Comparison of ENCODE assay signal across 10 cellular contexts in the genomic region with DNA sequence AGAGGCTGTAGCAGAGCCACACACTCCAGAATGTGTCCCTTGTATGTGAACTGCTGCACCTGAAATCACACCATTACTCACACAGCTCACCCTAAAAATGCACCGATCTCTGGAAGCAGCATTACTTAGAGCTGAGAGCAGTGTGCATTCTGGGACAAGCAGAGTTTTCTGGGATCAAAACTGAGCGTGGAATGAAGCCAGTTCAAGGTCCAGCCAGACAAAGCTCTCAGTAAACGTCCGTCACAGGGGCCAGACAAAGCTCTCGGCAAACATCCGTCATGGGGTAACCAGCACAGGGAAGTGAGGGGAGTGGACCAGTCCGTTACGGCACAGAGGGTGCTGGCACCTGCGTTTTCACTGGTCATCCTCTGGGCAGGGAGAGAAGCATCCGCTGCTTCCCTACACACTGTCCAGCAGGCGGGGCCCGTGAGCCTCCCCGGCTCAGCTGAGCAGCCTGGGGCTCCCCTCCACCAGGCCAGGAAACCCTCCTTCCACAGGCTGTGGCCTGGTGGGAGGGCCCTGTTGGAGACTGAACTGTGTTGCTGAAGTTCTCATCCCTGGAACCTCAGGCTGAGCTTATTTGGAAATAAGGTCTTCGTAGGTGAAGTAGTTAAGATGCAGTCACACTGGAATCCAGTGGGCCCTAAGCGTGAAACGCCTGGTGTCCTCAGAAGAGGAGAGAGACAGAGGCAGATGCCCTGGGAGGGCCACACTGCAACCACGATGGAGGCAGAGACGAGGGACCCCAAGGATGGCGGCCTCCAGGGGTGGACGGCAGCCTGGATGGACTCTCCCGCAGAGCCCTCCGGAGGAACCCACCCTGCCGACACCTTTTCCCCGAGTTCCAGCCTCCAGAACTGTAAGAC.
DNase-seq lines count a peak whose midpoint lies in the region; ATAC-seq, FAIRE-seq and TF ChIP-seq lines count a peak whose summit lies in the region.
"Had no signal": no experiment of that assay in that cellular context is flagged by ENCODE, and none has a peak within 500 bp of the region (broad histone marks: within the 10 kb centered on the region; RNA-seq: fewer than 3 reads in every experiment).

No MANE protein-coding gene starts in this region.

- H3K4me1 ChIP-seq in psoas muscle: no peaks in the 10 kb centered on the region

- H3K4me3 ChIP-seq in psoas muscle: no peak overlapping the region

- intact Hi-C loops in psoas muscle (cut with DNase I): no loop called here

- ATAC-seq in psoas muscle: no peak
- ATAC-seq in HG03280 (IDR thresholded peaks at IDR 0.05; ENCODE audit: unreplicated experiment): no peak
- ATAC-seq in GM19324 (IDR thresholded peaks at IDR 0.05; ENCODE audit: low FRiP score, unreplicated experiment): no peak
- ATAC-seq in HG02884 (IDR thresholded peaks at IDR 0.05; ENCODE audit: unreplicated experiment): no peak

- TF ChIP-seq CTCF in GM20000 (IDR thresholded peaks at IDR 0.05; ENCODE audit: extremely low read depth, missing control alignments) (peak; percentile 40), psoas muscle (IDR thresholded peaks at IDR 0.05) (peak; percentile 15)

- no peaks in the 10 kb centered on the region for H3K9me3 ChIP-seq in psoas muscle

- FAIRE-seq in frontal cortex (lab: Jason Lieb, UNC): no peak

- WGBS in psoas muscle, 3 donors: 42 to 53% (median 50%) methylated on average over 24 of the region's 24 CpGs

- no peaks in the 10 kb centered on the region for H3K36me3 ChIP-seq in psoas muscle (ENCODE audit: insufficient read depth in 1 of 2, low read depth in 1 of 2)

- no peak overlapping the region for H3K27ac ChIP-seq in psoas muscle

- no peaks in the 10 kb centered on the region for H3K27me3 ChIP-seq in psoas muscle (ENCODE audit: insufficient read depth in 3 of 3, low read length in 2 of 3)

- DNase-seq in GM20000 (ENCODE audit: low spot score) (no peak), NCI-H460 (ENCODE audit: extremely low read depth, low read depth) (peak; percentile 23), frontal cortex (ENCODE audit: low spot score in 2 of 2) (peak; percentile 57 to 65), psoas muscle (no peak), hepatic stellate cell (ENCODE audit: low spot score) (no peak)
- DNase-seq: activated naive CD8-positive, alpha-beta T cell treated with anti-CD3 and anti-CD28 coated beads, Interleukin-2, amount 10 ng/mL, durations not matched to agents 7 days and 5 days; NCI-H446 had no signal

Comparison
In these comparisons a context has a peak if more than half of its experiments do, and no peak if none do; other contexts are left out.
1. DNase-seq: peak in NCI-H460 (single experiment) and frontal cortex (2 of 2); none in GM20000 (single experiment), psoas muscle (0 of 2) and hepatic stellate cell (single experiment).